Comparison of ENCODE assay signal across 9 cellular contexts in the genomic region with DNA sequence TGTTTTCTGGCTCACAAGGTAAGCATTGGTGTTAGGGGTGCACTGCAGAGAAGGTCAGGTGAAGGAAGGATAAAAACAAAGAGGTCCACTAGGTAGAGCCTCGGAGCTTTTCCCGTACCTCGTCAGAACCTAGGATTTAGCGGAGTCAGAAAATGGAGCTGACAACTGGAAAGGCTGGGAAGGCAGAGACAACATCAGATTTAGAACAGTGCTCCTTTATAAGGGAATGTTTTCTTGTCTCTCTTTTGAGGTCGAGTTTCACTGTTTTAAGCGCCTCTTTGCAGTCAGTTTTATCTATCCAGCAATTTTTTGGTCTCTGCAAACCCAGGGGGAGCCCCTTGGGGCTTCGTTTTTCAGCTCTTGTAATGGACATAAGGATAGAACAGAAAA.
DNase-seq lines count a peak whose midpoint lies in the region; TF ChIP-seq lines count a peak whose summit lies in the region.
"Had no signal": no experiment of that assay in that cellular context is flagged by ENCODE, and none has a peak within 500 bp of the region (broad histone marks: within the 10 kb centered on the region; RNA-seq: fewer than 3 reads in every experiment).

No MANE protein-coding gene starts in this region.

- H3K27me3 ChIP-seq in A673 (replicated peaks; ENCODE audit: insufficient read depth, low read depth, low read length, poor library complexity) (no peaks in the 10 kb centered on the region), dorsolateral prefrontal cortex (no peaks in the 10 kb centered on the region), mucosa of stomach (ENCODE audit: control insufficient read depth, insufficient read depth, low read length) (no peaks in the 10 kb centered on the region)

- peak overlapping the region; percentile 92 for H3K9ac ChIP-seq in mucosa of stomach (ENCODE audit: low read length)

- H3K27ac ChIP-seq in A673 (ENCODE audit: low read depth, low read length, poor library complexity, severe bottlenecking) (peak overlapping the region; percentile 100), dorsolateral prefrontal cortex (peak overlapping the region; percentile 35 to 99 (median 95))

- BruUV-seq in A673 (replicated peaks; lab: Mats Ljungman, UMichigan) = no TSS peak

- intact Hi-C loops in A673 (cut with micrococcal nuclease; ENCODE audit: unreplicated experiment) = loop anchor here (10.0 kb wide), 1 partner anchor 158 kb away; the partner anchor contains the start of gene TOR1B
- intact Hi-C loops in dorsolateral prefrontal cortex (cut with DNase I) = no loop called here

- POLR2A ChIA-PET in A673 (lab: Charles Lee; ENCODE audit: low non-redundant PET) = interaction anchor here (0.6 kb wide), 1 partner anchor 30 kb away, joined by 4 read pairs; no protein-coding TSS in a partner anchor

- H3K9me3 ChIP-seq in A673 (ENCODE audit: low read depth, low read length, poor library complexity, severe bottlenecking) = no peaks in the 10 kb centered on the region
- H3K9me3 ChIP-seq in mucosa of stomach (ENCODE audit: control insufficient read depth, low read length) = no peaks in the 10 kb centered on the region

- H3K4me1 ChIP-seq in A673 (ENCODE audit: insufficient read depth, low read length, poor library complexity, severe bottlenecking) (peaks cover 45% of the 10 kb centered on the region), mucosa of stomach (ENCODE audit: control insufficient read depth, insufficient read depth, low read length) (peaks cover 27% of the 10 kb centered on the region)

- CTCF ChIA-PET in A673 (lab: Charles Lee) = no interaction called here

- TF ChIP-seq CTCF in A673 (conservative IDR thresholded peaks at IDR 0.05; ENCODE audit: low read depth, low read length) = no peak
- TF ChIP-seq CTCF in dorsolateral prefrontal cortex (IDR thresholded peaks at IDR 0.05 in 54 of 56, conservative IDR thresholded peaks at IDR 0.05 in 2 of 56; ENCODE audit: low read depth in 1 of 56, partially characterized antibody in 56 of 56) = no peak

- H3K4me3 ChIP-seq in A673 (ENCODE audit: low read depth, low read length, poor library complexity, severe bottlenecking) = peak overlapping the region; percentile 47
- peak overlapping the region in 57 of 59 donors; percentile 2 to 61 (median 40) for H3K4me3 ChIP-seq in dorsolateral prefrontal cortex
- H3K4me3 ChIP-seq in mucosa of stomach (ENCODE audit: low read length) = peak overlapping the region; percentile 42

- peaks cover 30% of the 10 kb centered on the region for H3K36me3 ChIP-seq in A673 (ENCODE audit: insufficient read depth, low read length, poor library complexity, severe bottlenecking)
- peaks cover 4% of the 10 kb centered on the region for H3K36me3 ChIP-seq in mucosa of stomach (ENCODE audit: control insufficient read depth, insufficient read depth, low read length)

- DNase-seq in A673 (ENCODE audit: low spot score) (no peak), LHCN-M2 (ENCODE audit: low read depth) (peak; percentile 6), dorsolateral prefrontal cortex (no peak), anterior cingulate cortex (lab: John Stamatoyannopoulos, UW) (no peak), amniotic stem cell (lab: John Stamatoyannopoulos, UW) (no peak), GM03348 (ENCODE audit: low spot score) (no peak), islet precursor cell (no peak)
- DNase-seq: NCI-H226 had no signal
